ENCODE assay signal across 24 cellular contexts in genomic region chr3:6571448-6571847, GRCh38.
"Had no signal": no experiment of that assay in that cellular context is flagged by ENCODE, and none has a peak within 500 bp of the region (broad histone marks: within the 10 kb centered on the region; RNA-seq: fewer than 3 reads in every experiment).

No MANE protein-coding gene starts in this region.

- H3K9me3 ChIP-seq: mucosa of descending colon, ovary, psoas muscle, thoracic aorta, tibial nerve, upper lobe of left lung had no signal

- H3K4me3 Mint-ChIP-seq: memory B cell; mesothelial cell of epicardium; naive B cell; nephron; stimulated activated naive B cell treated with anti-CD40 and anti-IgM and Interleukin-4, amounts not matched to agents 10 μg/mL and 1 μg/mL and 100 μg/mL, for 72 hours; stimulated activated naive CD8-positive, alpha-beta T cell treated with anti-CD3 and anti-CD28 coated beads, Interleukin-15, Interleukin-2, amounts not matched to agents 100 ng/mL and 50 ng/mL, for 24 hours had no signal

- H3K27ac ChIP-seq: ovary, psoas muscle, thoracic aorta, tibial nerve, upper lobe of left lung had no signal

- H3K27me3 ChIP-seq: ovary, tibial nerve, upper lobe of left lung had no signal

- H3K4me1 ChIP-seq: psoas muscle, tibial nerve, upper lobe of left lung had no signal

- ATAC-seq: left lobe of liver; mucosa of descending colon; psoas muscle; right cardiac atrium; stimulated activated naive B cell treated with anti-CD40 and anti-IgM and Interleukin-4, amounts not matched to agents 10 μg/mL and 1 μg/mL and 100 μg/mL, for 72 hours had no signal

- H3K4me1 Mint-ChIP-seq: memory B cell; mesothelial cell of epicardium; naive B cell; nephron; stimulated activated naive B cell treated with anti-CD40 and anti-IgM and Interleukin-4, amounts not matched to agents 10 μg/mL and 1 μg/mL and 100 μg/mL, for 72 hours had no signal

- H3K36me3 Mint-ChIP-seq: memory B cell; mesothelial cell of epicardium; naive B cell; stimulated activated naive B cell treated with anti-CD40 and anti-IgM and Interleukin-4, amounts not matched to agents 10 μg/mL and 1 μg/mL and 100 μg/mL, for 72 hours had no signal

- DNase-seq: cortex of kidney; mucosa of descending colon; naive B cell; nucleus accumbens; ovary; posterior cingulate gyrus; psoas muscle; right cardiac atrium; small intestine; stimulated activated CD4-positive, alpha-beta T cell treated with anti-CD3 and anti-CD28 coated beads, Interleukin-15, amount 100 ng/mL, for 24 hours; stimulated activated CD4-positive, alpha-beta T cell treated with anti-CD3 and anti-CD28 coated beads, Interleukin-2, amount 100 ng/mL, for 48 hours; stimulated activated naive B cell treated with anti-CD40 and anti-IgM and Interleukin-4, amounts not matched to agents 10 μg/mL and 1 μg/mL and 100 μg/mL, for 72 hours; upper lobe of left lung had no signal

- H3K36me3 ChIP-seq: ovary, thoracic aorta, tibial nerve, upper lobe of left lung had no signal

- H3K27ac Mint-ChIP-seq: memory B cell; mesothelial cell of epicardium; naive B cell; nephron; stimulated activated naive B cell treated with anti-CD40 and anti-IgM and Interleukin-4, amounts not matched to agents 10 μg/mL and 1 μg/mL and 100 μg/mL, for 72 hours; stimulated activated naive CD8-positive, alpha-beta T cell treated with anti-CD3 and anti-CD28 coated beads, Interleukin-15, Interleukin-2, amounts not matched to agents 100 ng/mL and 50 ng/mL, for 24 hours had no signal

- FAIRE-seq: frontal cortex, keratinocyte, small intestine, urothelium cell line had no signal

- H3K27me3 Mint-ChIP-seq: memory B cell; naive B cell; stimulated activated naive B cell treated with anti-CD40 and anti-IgM and Interleukin-4, amounts not matched to agents 10 μg/mL and 1 μg/mL and 100 μg/mL, for 72 hours; stimulated activated naive CD8-positive, alpha-beta T cell treated with anti-CD3 and anti-CD28 coated beads, Interleukin-15, Interleukin-2, amounts not matched to agents 100 ng/mL and 50 ng/mL, for 24 hours had no signal

- H3K4me3 ChIP-seq: lung, mucosa of descending colon, ovary, psoas muscle, thoracic aorta, tibial nerve, upper lobe of left lung had no signal
